ENCODE assay signal across 8 cellular contexts in the genomic region with DNA sequence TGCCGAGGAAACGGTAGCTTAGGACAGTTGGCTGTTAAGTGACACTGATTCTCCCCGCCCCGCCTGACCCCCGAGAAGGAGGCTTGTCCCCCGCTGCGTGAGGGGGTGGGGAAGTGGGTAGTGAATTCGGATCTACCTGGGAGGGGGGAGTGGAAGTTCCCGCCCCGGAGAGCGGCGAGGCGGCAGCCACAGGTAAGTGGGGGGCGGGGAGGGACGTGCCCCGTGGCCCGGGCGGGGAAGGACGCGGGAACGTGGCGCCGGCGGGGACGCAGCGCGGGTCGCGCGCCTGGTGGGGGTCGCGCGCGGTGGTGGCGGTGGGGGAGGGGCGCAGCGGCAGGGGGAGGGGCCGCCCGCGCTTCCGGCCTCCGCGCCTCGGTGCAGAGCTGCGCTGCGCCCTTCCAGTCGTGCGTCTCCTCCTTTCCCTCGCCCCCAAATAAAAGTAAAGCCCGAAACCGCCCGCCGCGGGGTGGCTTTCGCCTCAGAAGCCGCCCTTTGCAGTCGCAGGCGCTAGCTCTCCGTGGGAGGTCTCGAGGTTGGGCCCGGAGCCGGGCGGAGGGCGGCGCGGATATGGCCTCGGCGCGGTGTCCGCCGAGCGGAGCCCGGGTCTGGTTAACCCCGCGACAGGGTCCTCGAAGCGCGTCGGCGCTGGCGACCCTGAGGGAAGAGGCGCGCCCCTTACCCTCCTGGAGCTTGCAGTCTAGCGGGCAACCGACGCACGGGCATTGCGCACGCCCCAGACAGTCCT. TPM values are rescaled to one million over a fixed set of nuclear protein-coding genes. Genes with fewer than 3 reads are reported as not detected.
A peak's percentile ranks its signal among the peaks of the same experiment; 100 is the strongest.
DNase-seq lines count a peak whose midpoint lies in the region; ATAC-seq and TF ChIP-seq lines count a peak whose summit lies in the region.

No MANE protein-coding gene starts in this region.

- H2AFZ ChIP-seq in GM23248 = peak overlapping the region; percentile 80

- CTCF ChIA-PET in GM10248 (lab: Yijun Ruan, JAX) (interaction anchor here (0.8 to 3.2 kb wide), 21 partner anchors 12 to 586 kb away, joined by 3 to 53 read pairs (median 5); partner anchors contain the start of gene SLC11A2), WTC11 (lab: Charles Lee) (interaction anchor here (0.6 to 3.2 kb wide), 17 partner anchors 13 to 808 kb away, joined by 3 to 43 read pairs (median 4); partner anchors contain the start of genes DIP2B and SLC11A2)

- H3K4me2 ChIP-seq in GM23248 (ENCODE audit: unreplicated experiment) = peak overlapping the region; percentile 97

- H3F3A ChIP-seq in GM23248 (ENCODE audit: insufficient read depth) = peaks cover 14% of the 10 kb centered on the region

- H3K36me3 Mint-ChIP-seq in WTC11 = peaks cover 4% of the 10 kb centered on the region

- peak; percentile 44 for ATAC-seq in WTC11

- H3K27ac ChIP-seq in GM23248 (peak overlapping the region; percentile 86), layer of hippocampus (ENCODE audit: low read depth, low read length) (peak overlapping the region; percentile 97)

- peak; percentile 79 for DNase-seq in GM10248 (ENCODE audit: extremely low spot score)
- peak; percentile 73 for DNase-seq in GM23248
- DNase-seq in MG63 = peak; percentile 54
- peak; percentile 69 for DNase-seq in WTC11 (ENCODE audit: low spot score)
- DNase-seq in cardiac fibroblast (ENCODE audit: low read depth in 2 of 2) = peak; percentile 37 to 45
- DNase-seq in stimulated activated CD4-positive, alpha-beta T cell treated with anti-CD3 and anti-CD28 coated beads, Interleukin-2, amount 100 ng/mL, for 24 hours = peak; percentile 80 to 81
- DNase-seq in T1000 (lab: John Stamatoyannopoulos, UW) = no peak

- WGBS in GM23248 (ENCODE audit: low coverage in 1 of 2, low lambda C conversion rate in 2 of 2, missing lambda C conversion rate in 2 of 2), 2 experiments = 0 to 1% methylated on average over 39 to 81 of the region's 89 CpGs

- peaks cover 62% of the 10 kb centered on the region for H3K79me2 ChIP-seq in GM23248 (ENCODE audit: insufficient read depth)

- H3K4me3 ChIP-seq in GM23248 (peak overlapping the region; percentile 93), MG63 (peak overlapping the region; percentile 98), cardiac fibroblast (replicated peaks in 1 of 2; ENCODE audit: low read depth in 2 of 2, low read length in 2 of 2) (peak overlapping the region; percentile 86 to 95)

- in situ Hi-C loops in GM23248 (cut with MboI) = no loop called here

- H4K20me1 ChIP-seq in GM23248 (ENCODE audit: insufficient read depth) = no peaks in the 10 kb centered on the region

- H3K27me3 ChIP-seq in GM23248 (replicated peaks; ENCODE audit: insufficient read depth) (no peaks in the 10 kb centered on the region), MG63 (no peaks in the 10 kb centered on the region), layer of hippocampus (ENCODE audit: control insufficient read depth, insufficient read depth, low read length) (no peaks in the 10 kb centered on the region)

- peaks cover 31% of the 10 kb centered on the region for H3K4me1 Mint-ChIP-seq in WTC11

- no peaks in the 10 kb centered on the region for H3K9me2 ChIP-seq in GM23248 (ENCODE audit: insufficient read depth)

- H3K36me3 ChIP-seq in GM23248 (ENCODE audit: low read depth) = no peaks in the 10 kb centered on the region
- H3K36me3 ChIP-seq in MG63 = peaks cover 2% of the 10 kb centered on the region

- H3K27me3 Mint-ChIP-seq in WTC11 (ENCODE audit: low read depth) = no peaks in the 10 kb centered on the region

- H3K9ac ChIP-seq in GM23248 = peak overlapping the region; percentile 93

- peak overlapping the region; percentile 97 for H3K27ac Mint-ChIP-seq in WTC11

- H3K9me3 Mint-ChIP-seq in WTC11 = peaks cover 5% of the 10 kb centered on the region

- TF ChIP-seq CTCF in GM10248 (IDR thresholded peaks at IDR 0.05; ENCODE audit: control extremely low read depth, extremely low read depth, low read depth, missing control alignments) (no peak), WTC11 (IDR thresholded peaks at IDR 0.05) (no peak), cardiac fibroblast (IDR thresholded peaks at IDR 0.05; ENCODE audit: low read depth, low read length) (no peak)

- H3K4me3 Mint-ChIP-seq in WTC11 = peak overlapping the region; percentile 91

- H3K9me3 ChIP-seq in GM23248 (ENCODE audit: low read depth) (no peaks in the 10 kb centered on the region), MG63 (no peaks in the 10 kb centered on the region)

- POLR2A ChIA-PET in GM10248 (lab: Yijun Ruan, JAX) = interaction anchor here (0.6 to 0.7 kb wide), 7 partner anchors 13 to 514 kb away, joined by 3 to 7 read pairs (median 3); no protein-coding TSS in a partner anchor
- POLR2A ChIA-PET in WTC11 (lab: Charles Lee) = interaction anchor here (0.6 to 1.5 kb wide), 9 partner anchors 10 to 368 kb away, joined by 3 to 9 read pairs (median 3); partner anchors contain the start of gene SLC11A2

- H3K4me1 ChIP-seq in GM23248 (ENCODE audit: insufficient read depth) = peaks cover 17% of the 10 kb centered on the region

TF ChIP-seq in WTC11, 78 proteins besides CTCF, POLR2A, EP300 and RAD21 (continues in another document):
- TF ChIP-seq ATF3 (CRISPR knock-in tag; conservative IDR thresholded peaks at IDR 0.05) (no peak), FOXP1 (CRISPR knock-in tag; IDR thresholded peaks at IDR 0.05; ENCODE audit: borderline replicate concordance) (peak; percentile 71; the same call in 1 of the 2 replicates), IRF1 (CRISPR knock-in tag; IDR thresholded peaks at IDR 0.05) (0 out of 2 replicates have a peak, but pooled peaks have one; percentile 39), ZNF263 (CRISPR knock-in tag; IDR thresholded peaks at IDR 0.05; ENCODE audit: low read depth) (no peak), SP1 (CRISPR knock-in tag; conservative IDR thresholded peaks at IDR 0.05) (peak; percentile 36; the same call in 1 of the 2 replicates), TCF7 (CRISPR knock-in tag; IDR thresholded peaks at IDR 0.05; ENCODE audit: low read depth) (0 out of 2 replicates have a peak, but pooled peaks have one; percentile 36), FOXP4 (CRISPR knock-in tag; IDR thresholded peaks at IDR 0.05) (no peak), JUN (CRISPR knock-in tag; IDR thresholded peaks at IDR 0.05) (no peak), NFYB (CRISPR knock-in tag; conservative IDR thresholded peaks at IDR 0.05; ENCODE audit: low read depth) (0 out of 2 replicates have a peak, but pooled peaks have one; percentile 9)
- TF ChIP-seq, protein P1, sequence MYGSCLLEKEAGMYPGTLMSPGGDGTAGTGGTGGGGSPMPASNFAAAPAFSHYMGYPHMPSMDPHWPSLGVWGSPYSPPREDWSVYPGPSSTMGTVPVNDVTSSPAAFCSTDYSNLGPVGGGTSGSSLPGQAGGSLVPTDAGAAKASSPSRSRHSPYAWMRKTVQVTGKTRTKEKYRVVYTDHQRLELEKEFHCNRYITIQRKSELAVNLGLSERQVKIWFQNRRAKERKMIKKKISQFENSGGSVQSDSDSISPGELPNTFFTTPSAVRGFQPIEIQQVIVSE (CRISPR knock-in tag; IDR thresholded peaks at IDR 0.05; ENCODE audit: borderline replicate concordance) = no peak
- TF ChIP-seq, protein P2, sequence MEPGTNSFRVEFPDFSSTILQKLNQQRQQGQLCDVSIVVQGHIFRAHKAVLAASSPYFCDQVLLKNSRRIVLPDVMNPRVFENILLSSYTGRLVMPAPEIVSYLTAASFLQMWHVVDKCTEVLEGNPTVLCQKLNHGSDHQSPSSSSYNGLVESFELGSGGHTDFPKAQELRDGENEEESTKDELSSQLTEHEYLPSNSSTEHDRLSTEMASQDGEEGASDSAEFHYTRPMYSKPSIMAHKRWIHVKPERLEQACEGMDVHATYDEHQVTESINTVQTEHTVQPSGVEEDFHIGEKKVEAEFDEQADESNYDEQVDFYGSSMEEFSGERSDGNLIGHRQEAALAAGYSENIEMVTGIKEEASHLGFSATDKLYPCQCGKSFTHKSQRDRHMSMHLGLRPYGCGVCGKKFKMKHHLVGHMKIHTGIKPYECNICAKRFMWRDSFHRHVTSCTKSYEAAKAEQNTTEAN (CRISPR knock-in tag; IDR thresholded peaks at IDR 0.05) = peak; percentile 36; the same call in 1 of the 2 replicates

RNA-seq across cellular contexts. Expression of gene ATF1, which starts 0.4 kb away (rescaled TPM):
- total RNA-seq in GM23248 (2014; rRNA removed; shearing (Covaris generic)) = 21.1 and 24.0 TPM in 2 replicates
- 30.6 and 33.1 TPM in 2 replicates for polyA plus RNA-seq in GM23248 (2016; fragmentation: Nextera tagmentation; extraction: Ambion mirVana)
- total RNA-seq in MG63 (2014; rRNA removed; shearing (Covaris generic); ENCODE audit: low replicate concordance) = 41.3 and 69.7 TPM in 2 replicates
- total RNA-seq in WTC11 (2021) = 34.6 to 36.6 TPM (median 34.8 TPM) in 3 replicates
